ENCODE assay signal across 8 cellular contexts in the genomic region with DNA sequence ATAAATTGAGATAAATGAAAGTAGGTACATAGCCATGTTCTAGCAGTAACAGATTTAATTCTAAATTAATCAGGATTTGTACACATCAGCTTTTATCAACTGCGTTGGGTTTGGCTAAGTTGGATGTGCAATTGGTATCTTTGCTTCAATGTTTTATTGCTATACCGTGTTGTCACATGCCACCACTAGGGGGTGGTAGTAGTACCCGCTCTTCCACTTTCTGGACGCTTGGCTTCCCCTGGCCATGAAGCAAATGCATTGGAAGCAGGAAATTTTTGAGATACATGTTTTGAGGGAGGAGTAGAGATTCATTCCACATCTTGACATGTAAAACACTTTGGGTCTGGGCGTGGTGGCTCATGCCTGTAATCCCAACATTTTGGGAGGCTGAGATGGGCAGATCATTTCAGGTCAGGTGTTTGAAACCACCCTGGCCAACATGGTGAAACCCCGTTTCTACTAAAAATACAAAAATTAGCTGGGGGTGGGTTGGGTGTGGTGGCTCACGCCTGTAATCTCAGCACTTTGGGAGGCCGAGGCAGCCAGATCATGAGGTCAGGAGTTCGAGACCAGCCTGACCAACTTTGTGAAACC. TPM values are rescaled to one million over a fixed set of nuclear protein-coding genes. Genes with fewer than 3 reads are reported as not detected.
DNase-seq lines count a peak whose midpoint lies in the region; ATAC-seq and TF ChIP-seq lines count a peak whose summit lies in the region.

No MANE protein-coding gene starts in this region.

- H3K36me3 ChIP-seq in CD8-positive, alpha-beta T cell (ENCODE audit: insufficient read depth, low read length) = no peaks in the 10 kb centered on the region
- H3K36me3 ChIP-seq in NT2/D1 (ENCODE audit: insufficient read depth, insufficient read length, low read length) (peaks cover under 1% of the 10 kb centered on the region), neutrophil (no peaks in the 10 kb centered on the region)

- H3K27me3 Mint-ChIP-seq in CD8-positive, alpha-beta T cell (ENCODE audit: low read depth) = peaks cover 11% of the 10 kb centered on the region
- H3K27me3 Mint-ChIP-seq in HFFc6 (ENCODE audit: insufficient read depth) = no peaks in the 10 kb centered on the region; the same call in 1 of the 2 replicates
- H3K27me3 Mint-ChIP-seq in stimulated activated memory B cell treated with anti-CD40 and anti-IgM and Interleukin-4, amounts not matched to agents 10 μg/mL and 1 μg/mL and 100 μg/mL, for 72 hours = no peaks in the 10 kb centered on the region

- H3K9me3 ChIP-seq in CD8-positive, alpha-beta T cell (ENCODE audit: low read length) = no peaks in the 10 kb centered on the region
- H3K9me3 ChIP-seq in NT2/D1 (ENCODE audit: insufficient read depth, low read length) (no peaks in the 10 kb centered on the region), neutrophil (no peaks in the 10 kb centered on the region)

- H3K4me1 Mint-ChIP-seq in CD8-positive, alpha-beta T cell (ENCODE audit: low read depth) = peaks cover 2% of the 10 kb centered on the region
- peaks cover 8% of the 10 kb centered on the region for H3K4me1 Mint-ChIP-seq in HFFc6 (ENCODE audit: low read depth)
- H3K4me1 Mint-ChIP-seq in stimulated activated memory B cell treated with anti-CD40 and anti-IgM and Interleukin-4, amounts not matched to agents 10 μg/mL and 1 μg/mL and 100 μg/mL, for 72 hours = no peaks in the 10 kb centered on the region

- peak; percentile 63 for TF ChIP-seq CTCF in CD8-positive, alpha-beta T cell (IDR thresholded peaks at IDR 0.05)
- TF ChIP-seq CTCF in HFFc6 (IDR thresholded peaks at IDR 0.05) = peak; percentile 93
- TF ChIP-seq CTCF in fibroblast of villous mesenchyme (IDR thresholded peaks at IDR 0.05; ENCODE audit: insufficient read depth, low read depth, low read length) = peak; percentile 91
- TF ChIP-seq CTCF in neutrophil (IDR thresholded peaks at IDR 0.05) = peak; percentile 34

- H3K4me3 Mint-ChIP-seq in CD8-positive, alpha-beta T cell = no peak overlapping the region
- H3K4me3 Mint-ChIP-seq in HFFc6 = no peak overlapping the region
- no peak overlapping the region for H3K4me3 Mint-ChIP-seq in stimulated activated memory B cell treated with anti-CD40 and anti-IgM and Interleukin-4, amounts not matched to agents 10 μg/mL and 1 μg/mL and 100 μg/mL, for 72 hours

- intact Hi-C loops in CD8-positive, alpha-beta T cell (cut with DNase I, micrococcal nuclease) = no loop called here

- no peaks in the 10 kb centered on the region for H3K4me1 ChIP-seq in CD8-positive, alpha-beta T cell (ENCODE audit: insufficient read depth, low read length)
- H3K4me1 ChIP-seq in NT2/D1 (ENCODE audit: insufficient read depth, insufficient read length) (no peaks in the 10 kb centered on the region), neutrophil (ENCODE audit: control insufficient read depth in 1 of 2, insufficient read depth in 1 of 2, low read depth in 1 of 2, low read length in 1 of 2) (no peaks in the 10 kb centered on the region)

- no peak overlapping the region for H3K27ac Mint-ChIP-seq in CD8-positive, alpha-beta T cell
- no peak overlapping the region for H3K27ac Mint-ChIP-seq in HFFc6
- no peak overlapping the region for H3K27ac Mint-ChIP-seq in stimulated activated memory B cell treated with anti-CD40 and anti-IgM and Interleukin-4, amounts not matched to agents 10 μg/mL and 1 μg/mL and 100 μg/mL, for 72 hours

- ATAC-seq in CD8-positive, alpha-beta T cell = peak; percentile 46
- ATAC-seq in GM21737 (IDR thresholded peaks at IDR 0.05; ENCODE audit: unreplicated experiment) = no peak
- ATAC-seq in stimulated activated memory B cell treated with anti-CD40 and anti-IgM and Interleukin-4, amounts not matched to agents 10 μg/mL and 1 μg/mL and 100 μg/mL, for 72 hours = no peak

- no peaks in the 10 kb centered on the region for H3K36me3 Mint-ChIP-seq in CD8-positive, alpha-beta T cell
- H3K36me3 Mint-ChIP-seq in HFFc6 (ENCODE audit: low read depth) = no peaks in the 10 kb centered on the region
- no peaks in the 10 kb centered on the region for H3K36me3 Mint-ChIP-seq in stimulated activated memory B cell treated with anti-CD40 and anti-IgM and Interleukin-4, amounts not matched to agents 10 μg/mL and 1 μg/mL and 100 μg/mL, for 72 hours

- H3K9me3 Mint-ChIP-seq in CD8-positive, alpha-beta T cell = no peaks in the 10 kb centered on the region
- no peaks in the 10 kb centered on the region for H3K9me3 Mint-ChIP-seq in HFFc6
- H3K9me3 Mint-ChIP-seq in stimulated activated memory B cell treated with anti-CD40 and anti-IgM and Interleukin-4, amounts not matched to agents 10 μg/mL and 1 μg/mL and 100 μg/mL, for 72 hours = no peaks in the 10 kb centered on the region

- H3K9ac ChIP-seq in NT2/D1 (ENCODE audit: insufficient read length, low read depth) = no peak overlapping the region

- CTCF ChIA-PET in CD8-positive, alpha-beta T cell (lab: Charles Lee) = interaction anchor here (0.6 to 4.5 kb wide), 14 partner anchors 8 to 403 kb away, joined by 3 to 43 read pairs (median 4); no protein-coding TSS in a partner anchor

- H3K27ac ChIP-seq in CD8-positive, alpha-beta T cell (ENCODE audit: low read depth, low read length) = no peak overlapping the region
- H3K27ac ChIP-seq in neutrophil = no peak overlapping the region

- peak in 5 of 7 experiments; percentile 7 to 53 (median 29) for DNase-seq in CD8-positive, alpha-beta T cell
- DNase-seq in HFFc6 (peak; percentile 56), NT2/D1 (ENCODE audit: low read depth, low spot score) (peak; percentile 56), fibroblast of villous mesenchyme (ENCODE audit: low read depth) (peak; percentile 75)
- peak; percentile 19 for DNase-seq in activated T-cell treated with anti-CD3 and anti-CD28 coated beads, Interleukin-2, amount 50 U/mL, for 1 hour

- POLR2A ChIA-PET in CD8-positive, alpha-beta T cell (lab: Charles Lee) = no interaction called here

- peaks cover 3% of the 10 kb centered on the region for H3K27me3 ChIP-seq in CD8-positive, alpha-beta T cell (ENCODE audit: insufficient read depth, low read length)
- H3K27me3 ChIP-seq in NT2/D1 (ENCODE audit: insufficient read depth, insufficient read length) = no peaks in the 10 kb centered on the region
- no peaks in the 10 kb centered on the region for H3K27me3 ChIP-seq in neutrophil

- no peak overlapping the region for H3K4me3 ChIP-seq in CD8-positive, alpha-beta T cell (ENCODE audit: low read depth, low read length)
- no peak overlapping the region for H3K4me3 ChIP-seq in NT2/D1 (ENCODE audit: insufficient read length, low read depth)
- no peak overlapping the region for H3K4me3 ChIP-seq in fibroblast of villous mesenchyme (ENCODE audit: low read depth, low read length)
- H3K4me3 ChIP-seq in neutrophil (ENCODE audit: low read depth in 1 of 2, low read length in 1 of 2) = no peak overlapping the region

RNA-seq across cellular contexts. Expression of gene EMP2, which starts 58.6 kb away (rescaled TPM):
- total RNA-seq in CD8-positive, alpha-beta T cell = not detected
- 10 to 100 TPM; 14.3 to 35.7 (median 29.7) TPM for total RNA-seq in HFFc6 (2021; fragmentation: NEBNext Ultra II Directional; extraction: Animal tissue kit (Norgen Biotek cat#: 25700))
- total RNA-seq in fibroblast of villous mesenchyme = 10.6 and 13.0 TPM in 2 replicates

Comparison
In these comparisons a context has a peak if more than half of its experiments do, and no peak if none do; other contexts are left out.
1. DNase-seq: peak in every context shown above with its lines; median percentile 75 in fibroblast of villous mesenchyme; 56 in HFFc6; 56 in NT2/D1; 29 in CD8-positive, alpha-beta T cell; 19 in activated T-cell treated with anti-CD3 and anti-CD28 coated beads, Interleukin-2, amount 50 U/mL, for 1 hour.
2. CTCF ChIP-seq: peak in every context shown above with its lines; median percentile 93 in HFFc6; 91 in fibroblast of villous mesenchyme; 63 in CD8-positive, alpha-beta T cell; 34 in neutrophil.
3. RNA of gene EMP2, which starts 58.6 kb away (total RNA-seq): 14.3 to 35.7 TPM in HFFc6 and 10.6 to 13.0 TPM in fibroblast of villous mesenchyme; not detected in CD8-positive, alpha-beta T cell; every median in the first group is over 10 times any median in the second.